23 cellular contexts compared by ENCODE assay signal in genomic region chr2:165070089-165070488, GRCh38.
DNase-seq lines count a peak whose midpoint lies in the region; ATAC-seq and TF ChIP-seq lines count a peak whose summit lies in the region.
"Had no signal": no experiment of that assay in that cellular context is flagged by ENCODE, and none has a peak within 500 bp of the region (broad histone marks: within the 10 kb centered on the region; RNA-seq: fewer than 3 reads in every experiment).

No MANE protein-coding gene starts in this region.

- peak overlapping the region; percentile 96 for H4K8ac ChIP-seq in mesenchymal stem cell (ENCODE audit: low read length)

- WGBS in mesenchymal stem cell, result 86% methylated on average over 9 of the region's 9 CpGs

- peak; percentile 75 for ATAC-seq in WTC11
- no peak for ATAC-seq in natural killer cell treated with Interleukin-12 subunit alpha and Interleukin-12 subunit beta and Interleukin-15 and Interleukin-18, amount 100 ng/mL, for 72 hours
- ATAC-seq: A549; activated T-cell treated with anti-CD3 and anti-CD28 coated beads, Interleukin-2, amount 50 U/mL, for 4 hours; K562; stimulated activated naive CD8-positive, alpha-beta T cell treated with anti-CD3 and anti-CD28 coated beads, Interleukin-15, Interleukin-2, amounts not matched to agents 100 U/mL and 50 U/mL, for 24 hours had no signal

- H3K27me3 Mint-ChIP-seq in activated CD4-positive, alpha-beta T cell treated with anti-CD3 and anti-CD28 coated beads, Interleukin-2, amount 10 ng/mL, durations not matched to agents 24 days and 14 days, result peaks cover 2% of the 10 kb centered on the region
- no peaks in the 10 kb centered on the region for H3K27me3 Mint-ChIP-seq in WTC11 (ENCODE audit: low read depth)
- H3K27me3 Mint-ChIP-seq in natural killer cell treated with Interleukin-12 subunit alpha and Interleukin-12 subunit beta and Interleukin-15 and Interleukin-18, amount 100 ng/mL, for 72 hours, result peaks cover 0 to 12% of the 10 kb centered on the region in 2 donors
- H3K27me3 Mint-ChIP-seq: activated CD4-positive, alpha-beta memory T cell treated with anti-CD3 and anti-CD28 coated beads, Interleukin-2, amount 10 ng/mL, durations not matched to agents 7 days and 5 days; activated naive CD4-positive, alpha-beta T cell treated with anti-CD3 and anti-CD28 coated beads, Interleukin-2, amount 10 ng/mL, durations not matched to agents 7 days and 5 days had no signal

- no peak for TF ChIP-seq CTCF in WTC11 (IDR thresholded peaks at IDR 0.05)
- TF ChIP-seq CTCF in uterus (IDR thresholded peaks at IDR 0.05), result no peak

- no peak overlapping the region for H3K9ac ChIP-seq in mesenchymal stem cell (ENCODE audit: low read length)
- H3K9ac ChIP-seq: BLaER1 had no signal

- H2AFZ ChIP-seq in mesenchymal stem cell (ENCODE audit: low read depth, low read length), result no peak overlapping the region

- no peak overlapping the region for H3K27ac Mint-ChIP-seq in activated CD4-positive, alpha-beta T cell treated with anti-CD3 and anti-CD28 coated beads, Interleukin-2, amount 10 ng/mL, durations not matched to agents 24 days and 14 days
- peak overlapping the region; percentile 87 for H3K27ac Mint-ChIP-seq in WTC11
- no peak overlapping the region for H3K27ac Mint-ChIP-seq in natural killer cell treated with Interleukin-12 subunit alpha and Interleukin-12 subunit beta and Interleukin-15 and Interleukin-18, amount 100 ng/mL, for 72 hours
- H3K27ac Mint-ChIP-seq: activated CD4-positive, alpha-beta memory T cell treated with anti-CD3 and anti-CD28 coated beads, Interleukin-2, amount 10 ng/mL, durations not matched to agents 7 days and 5 days; activated naive CD4-positive, alpha-beta T cell treated with anti-CD3 and anti-CD28 coated beads, Interleukin-2, amount 10 ng/mL, durations not matched to agents 7 days and 5 days; immature natural killer cell had no signal

- POLR2A ChIA-PET in WTC11 (lab: Charles Lee), result interaction anchor here (1.0 to 1.3 kb wide), 2 partner anchors 52 to 53 kb away, joined by 3 read pairs; no protein-coding TSS in a partner anchor

- H3K9me3 Mint-ChIP-seq in activated CD4-positive, alpha-beta T cell treated with anti-CD3 and anti-CD28 coated beads, Interleukin-2, amount 10 ng/mL, durations not matched to agents 24 days and 14 days, result peaks cover 4% of the 10 kb centered on the region
- H3K9me3 Mint-ChIP-seq in WTC11, result peaks cover 12% of the 10 kb centered on the region
- no peaks in the 10 kb centered on the region for H3K9me3 Mint-ChIP-seq in natural killer cell treated with Interleukin-12 subunit alpha and Interleukin-12 subunit beta and Interleukin-15 and Interleukin-18, amount 100 ng/mL, for 72 hours
- H3K9me3 Mint-ChIP-seq: activated naive CD4-positive, alpha-beta T cell treated with anti-CD3 and anti-CD28 coated beads, Interleukin-2, amount 10 ng/mL, durations not matched to agents 7 days and 5 days; activated T-cell treated with anti-CD3 and anti-CD28 coated beads, Interleukin-2, amount 50 U/mL, for 4 hours had no signal

- TF ChIP-seq POLR2A in uterus (IDR thresholded peaks at IDR 0.05), result no peak

- H3K4me2 ChIP-seq in mesenchymal stem cell (ENCODE audit: low read length, poor library complexity, severe bottlenecking), result no peak overlapping the region
- H3K4me2 ChIP-seq: A549, BLaER1 had no signal

- H3K27me3 ChIP-seq in mesenchymal stem cell (ENCODE audit: control insufficient read depth in 1 of 2, insufficient read depth in 1 of 2, low read length in 2 of 2) (no peaks in the 10 kb centered on the region), uterus (no peaks in the 10 kb centered on the region)
- H3K27me3 ChIP-seq: BLaER1, dorsolateral prefrontal cortex, transverse colon had no signal

- H3K9me3 ChIP-seq in mesenchymal stem cell (ENCODE audit: control insufficient read depth, low read length) (peaks cover 9% of the 10 kb centered on the region), uterus (no peaks in the 10 kb centered on the region)
- H3K9me3 ChIP-seq: A549 had no signal

- intact Hi-C loops in activated CD4-positive, alpha-beta T cell treated with anti-CD3 and anti-CD28 coated beads, Interleukin-2, amount 10 ng/mL, durations not matched to agents 24 days and 14 days (cut with micrococcal nuclease), result no loop called here
- intact Hi-C loops in uterus (cut with DNase I; ENCODE audit: low total_unique reads), result no loop called here

- H3K4me1 ChIP-seq in mesenchymal stem cell (ENCODE audit: control insufficient read depth, insufficient read depth, low read depth, low read length) (peaks cover 1% of the 10 kb centered on the region), uterus (no peaks in the 10 kb centered on the region)

- H2BK15ac ChIP-seq in mesenchymal stem cell (ENCODE audit: low read depth, poor library complexity, severe bottlenecking), result peak overlapping the region; percentile 94

- peak overlapping the region; percentile 65 for H2AK5ac ChIP-seq in mesenchymal stem cell (ENCODE audit: low read length, severe bottlenecking)

- peak overlapping the region in 1 of 2 experiments; percentile 98 for H3K4ac ChIP-seq in mesenchymal stem cell (ENCODE audit: low read depth in 1 of 2, low read length in 2 of 2)

- H2BK5ac ChIP-seq in mesenchymal stem cell (ENCODE audit: low read depth, low read length, poor library complexity, severe bottlenecking), result no peak overlapping the region

- peak; percentile 35 for DNase-seq in activated CD4-positive, alpha-beta T cell treated with anti-CD3 and anti-CD28 coated beads, Interleukin-2, amount 10 ng/mL, durations not matched to agents 24 days and 14 days
- no peak for DNase-seq in activated CD4-positive, alpha-beta T cell treated with anti-CD3 and anti-CD28 coated beads for 4 hours
- DNase-seq in WTC11 (ENCODE audit: low spot score) (peak; percentile 31), mesenchymal stem cell (no peak), uterus (no peak), DMS79 treated with DMSO at 0.1 percent for 48 hours (lab: John Stamatoyannopoulos, UW) (no peak)
- no peak for DNase-seq in activated CD8-positive, alpha-beta memory T cell treated with anti-CD3 and anti-CD28 coated beads, Interleukin-2, amount 50 U/mL, for 4 hours
- no peak for DNase-seq in natural killer cell treated with Interleukin-12 subunit alpha and Interleukin-12 subunit beta and Interleukin-15 and Interleukin-18, amount 100 ng/mL, for 72 hours (ENCODE audit: low spot score)
- DNase-seq: activated CD4-positive, alpha-beta memory T cell treated with anti-CD3 and anti-CD28 coated beads, Interleukin-2, amount 10 ng/mL, durations not matched to agents 7 days and 5 days; activated naive CD4-positive, alpha-beta T cell treated with anti-CD3 and anti-CD28 coated beads, Interleukin-2, amount 10 ng/mL, durations not matched to agents 7 days and 5 days; activated T-cell treated with anti-CD3 and anti-CD28 coated beads, Interleukin-2, amount 50 U/mL, for 4 hours; central memory CD4-positive, alpha-beta T cell; dorsolateral prefrontal cortex; erythroblast; immature natural killer cell; NCI-H1930; stimulated activated CD4-positive, alpha-beta T cell treated with anti-CD3 and anti-CD28 coated beads, Interleukin-2, amount 100 ng/mL, for 24 hours; stimulated activated naive CD8-positive, alpha-beta T cell treated with anti-CD3 and anti-CD28 coated beads, Interleukin-15, Interleukin-2, amounts not matched to agents 100 U/mL and 50 U/mL, for 24 hours; transverse colon had no signal

- peak overlapping the region; percentile 93 for H4K91ac ChIP-seq in mesenchymal stem cell (ENCODE audit: low read length)

- H3K36me3 Mint-ChIP-seq in activated CD4-positive, alpha-beta T cell treated with anti-CD3 and anti-CD28 coated beads, Interleukin-2, amount 10 ng/mL, durations not matched to agents 24 days and 14 days (ENCODE audit: low read depth), result no peaks in the 10 kb centered on the region
- H3K36me3 Mint-ChIP-seq in WTC11, result peaks cover 8% of the 10 kb centered on the region
- no peaks in the 10 kb centered on the region for H3K36me3 Mint-ChIP-seq in natural killer cell treated with Interleukin-12 subunit alpha and Interleukin-12 subunit beta and Interleukin-15 and Interleukin-18, amount 100 ng/mL, for 72 hours
- H3K36me3 Mint-ChIP-seq: activated naive CD4-positive, alpha-beta T cell treated with anti-CD3 and anti-CD28 coated beads, Interleukin-2, amount 10 ng/mL, durations not matched to agents 7 days and 5 days; immature natural killer cell had no signal

- peak overlapping the region; percentile 73 for H2BK120ac ChIP-seq in mesenchymal stem cell (ENCODE audit: low read depth, low read length)

- no peaks in the 10 kb centered on the region for H3K4me1 Mint-ChIP-seq in activated CD4-positive, alpha-beta T cell treated with anti-CD3 and anti-CD28 coated beads, Interleukin-2, amount 10 ng/mL, durations not matched to agents 24 days and 14 days
- H3K4me1 Mint-ChIP-seq in WTC11, result peaks cover 46% of the 10 kb centered on the region
- no peaks in the 10 kb centered on the region for H3K4me1 Mint-ChIP-seq in natural killer cell treated with Interleukin-12 subunit alpha and Interleukin-12 subunit beta and Interleukin-15 and Interleukin-18, amount 100 ng/mL, for 72 hours (ENCODE audit: low read depth in 2 of 2)
- H3K4me1 Mint-ChIP-seq: activated CD4-positive, alpha-beta memory T cell treated with anti-CD3 and anti-CD28 coated beads, Interleukin-2, amount 10 ng/mL, durations not matched to agents 7 days and 5 days; activated naive CD4-positive, alpha-beta T cell treated with anti-CD3 and anti-CD28 coated beads, Interleukin-2, amount 10 ng/mL, durations not matched to agents 7 days and 5 days; immature natural killer cell had no signal

- no peak overlapping the region for H3K4me3 ChIP-seq in mesenchymal stem cell (ENCODE audit: insufficient read depth in 1 of 2, low read depth in 1 of 2, low read length in 2 of 2)
- H3K4me3 ChIP-seq in uterus, result no peak overlapping the region
- H3K4me3 ChIP-seq: A549, BLaER1, K562, transverse colon had no signal

- peak overlapping the region; percentile 18 to 89 for H3K18ac ChIP-seq in mesenchymal stem cell (ENCODE audit: low read depth in 1 of 2, low read length in 2 of 2)

- H3K23ac ChIP-seq in mesenchymal stem cell (ENCODE audit: low read length in 2 of 2), result peak overlapping the region in 1 of 2 experiments; percentile 59

- CTCF ChIA-PET in WTC11 (lab: Charles Lee), result interaction anchor here (1.0 to 3.4 kb wide), 3 partner anchors 52 to 134 kb away, joined by 8 to 30 read pairs (median 8); partner anchors contain the start of gene SCN3A

- H3K36me3 ChIP-seq in mesenchymal stem cell (ENCODE audit: control insufficient read depth in 1 of 2, insufficient read depth in 2 of 2, low read depth in 1 of 2, low read length in 2 of 2), result no peaks in the 10 kb centered on the region
- H3K36me3 ChIP-seq in uterus, result no peaks in the 10 kb centered on the region
- H3K36me3 ChIP-seq: BLaER1, transverse colon had no signal

- peak overlapping the region; percentile 29 to 65 for H2BK12ac ChIP-seq in mesenchymal stem cell (ENCODE audit: low read length in 2 of 2)

- H3K27ac ChIP-seq in mesenchymal stem cell (ENCODE audit: low read length, poor library complexity, severe bottlenecking) (no peak overlapping the region), uterus (no peak overlapping the region)
- H3K27ac ChIP-seq: A549, BLaER1, transverse colon, VCaP had no signal

- no peaks in the 10 kb centered on the region for H3K79me1 ChIP-seq in mesenchymal stem cell (replicated peaks; ENCODE audit: low read length, poor library complexity, severe bottlenecking)

- no peak overlapping the region for H3K14ac ChIP-seq in mesenchymal stem cell (ENCODE audit: low read length in 2 of 2)

- no peak overlapping the region for H3K4me3 Mint-ChIP-seq in activated CD4-positive, alpha-beta T cell treated with anti-CD3 and anti-CD28 coated beads, Interleukin-2, amount 10 ng/mL, durations not matched to agents 24 days and 14 days
- peak overlapping the region; percentile 21; the same call in 1 of the 2 replicates for H3K4me3 Mint-ChIP-seq in WTC11
- no peak overlapping the region for H3K4me3 Mint-ChIP-seq in natural killer cell treated with Interleukin-12 subunit alpha and Interleukin-12 subunit beta and Interleukin-15 and Interleukin-18, amount 100 ng/mL, for 72 hours
- H3K4me3 Mint-ChIP-seq: activated CD4-positive, alpha-beta memory T cell treated with anti-CD3 and anti-CD28 coated beads, Interleukin-2, amount 10 ng/mL, durations not matched to agents 7 days and 5 days; activated naive CD4-positive, alpha-beta T cell treated with anti-CD3 and anti-CD28 coated beads, Interleukin-2, amount 10 ng/mL, durations not matched to agents 7 days and 5 days; activated T-cell treated with anti-CD3 and anti-CD28 coated beads, Interleukin-2, amount 50 U/mL, for 4 hours; immature natural killer cell had no signal

Comparison
In these comparisons a context has a peak if more than half of its experiments do, and no peak if none do; other contexts are left out.
1. DNase-seq: peak in activated CD4-positive, alpha-beta T cell treated with anti-CD3 and anti-CD28 coated beads, Interleukin-2, amount 10 ng/mL, durations not matched to agents 24 days and 14 days (single experiment) and WTC11 (single experiment); none in activated CD4-positive, alpha-beta T cell treated with anti-CD3 and anti-CD28 coated beads for 4 hours (0 of 2), mesenchymal stem cell (single experiment), uterus (0 of 2), activated CD8-positive, alpha-beta memory T cell treated with anti-CD3 and anti-CD28 coated beads, Interleukin-2, amount 50 U/mL, for 4 hours (single experiment), DMS79 treated with DMSO at 0.1 percent for 48 hours (single experiment) and natural killer cell treated with Interleukin-12 subunit alpha and Interleukin-12 subunit beta and Interleukin-15 and Interleukin-18, amount 100 ng/mL, for 72 hours (single experiment).